In genomic region chr9:12775373-12775962, GRCh38 we compare ENCODE assay signal across 8 cellular contexts. TPM values are rescaled to one million over a fixed set of nuclear protein-coding genes. Genes with fewer than 3 reads are reported as not detected.
DNase-seq lines count a peak whose midpoint lies in the region; ATAC-seq and TF ChIP-seq lines count a peak whose summit lies in the region.

No MANE protein-coding gene starts in this region.

- H3K27me3 Mint-ChIP-seq in immature natural killer cell (ENCODE audit: low read depth in 3 of 3): peaks cover 6 to 10% (median 8%) of the 10 kb centered on the region in 3 donors
- peaks cover 22 to 25% of the 10 kb centered on the region in 2 donors for H3K27me3 Mint-ChIP-seq in stimulated activated naive B cell treated with anti-CD40 and anti-IgM and Interleukin-4, amounts not matched to agents 10 μg/mL and 1 μg/mL and 100 μg/mL, for 72 hours

- H3K27ac ChIP-seq in HL-60 (replicated peaks): no peak overlapping the region

- in situ Hi-C loops in astrocyte of the cerebellum (cut with HindIII; ENCODE audit: low sequenced_read_pairs): no loop called here

- H3K4me3 Mint-ChIP-seq in immature natural killer cell: peak overlapping the region; percentile 5 to 66 (median 38)
- H3K4me3 Mint-ChIP-seq in stimulated activated naive B cell treated with anti-CD40 and anti-IgM and Interleukin-4, amounts not matched to agents 10 μg/mL and 1 μg/mL and 100 μg/mL, for 72 hours: peak overlapping the region; percentile 77 to 78

- no peaks in the 10 kb centered on the region for H3K27me3 ChIP-seq in HL-60 (ENCODE audit: insufficient read depth, poor library complexity, severe bottlenecking)

- DNase-seq in GM03348 (ENCODE audit: low spot score) (peak; percentile 13), HL-60 (ENCODE audit: low read depth in 1 of 2, low spot score in 1 of 2) (no peak), astrocyte of the cerebellum (ENCODE audit: low read depth) (no peak), immature natural killer cell (no peak), NCI-H187 treated with DMSO at 0.1 percent for 48 hours (lab: John Stamatoyannopoulos, UW) (no peak)
- no peak for DNase-seq in stimulated activated naive B cell treated with anti-CD40 and anti-IgM and Interleukin-4, amounts not matched to agents 10 μg/mL and 1 μg/mL and 100 μg/mL, for 72 hours
- no peak for DNase-seq in effector CD4-positive, alpha-beta T cell

- no peaks in the 10 kb centered on the region for H3K36me3 Mint-ChIP-seq in immature natural killer cell
- no peaks in the 10 kb centered on the region for H3K36me3 Mint-ChIP-seq in stimulated activated naive B cell treated with anti-CD40 and anti-IgM and Interleukin-4, amounts not matched to agents 10 μg/mL and 1 μg/mL and 100 μg/mL, for 72 hours

- H3K4me3 ChIP-seq in HL-60 (replicated peaks; ENCODE audit: insufficient read depth, low read length): peak overlapping the region; percentile 21
- H3K4me3 ChIP-seq in astrocyte of the cerebellum (ENCODE audit: low read depth, low read length): peak overlapping the region; percentile 81

- no peak overlapping the region for H3K27ac Mint-ChIP-seq in immature natural killer cell
- H3K27ac Mint-ChIP-seq in stimulated activated naive B cell treated with anti-CD40 and anti-IgM and Interleukin-4, amounts not matched to agents 10 μg/mL and 1 μg/mL and 100 μg/mL, for 72 hours: no peak overlapping the region

- H3K4me1 Mint-ChIP-seq in immature natural killer cell: peaks cover 0 to 8% of the 10 kb centered on the region in 2 donors
- peaks cover 9 to 19% of the 10 kb centered on the region in 2 donors for H3K4me1 Mint-ChIP-seq in stimulated activated naive B cell treated with anti-CD40 and anti-IgM and Interleukin-4, amounts not matched to agents 10 μg/mL and 1 μg/mL and 100 μg/mL, for 72 hours

- TF ChIP-seq CTCF in HL-60 (IDR thresholded peaks at IDR 0.05; ENCODE audit: insufficient read depth, low read length) (no peak), astrocyte of the cerebellum (IDR thresholded peaks at IDR 0.05; ENCODE audit: low read depth, low read length, missing control alignments) (no peak)

- peak in 1 of 2 donors; percentile 6 for ATAC-seq in stimulated activated naive B cell treated with anti-CD40 and anti-IgM and Interleukin-4, amounts not matched to agents 10 μg/mL and 1 μg/mL and 100 μg/mL, for 72 hours (replicated peaks)
- no peak for ATAC-seq in HG03565 (IDR thresholded peaks at IDR 0.05; ENCODE audit: unreplicated experiment)

- H3K9me3 Mint-ChIP-seq in immature natural killer cell: peaks cover 2 to 34% (median 12%) of the 10 kb centered on the region in 6 donors
- no peaks in the 10 kb centered on the region for H3K9me3 Mint-ChIP-seq in stimulated activated naive B cell treated with anti-CD40 and anti-IgM and Interleukin-4, amounts not matched to agents 10 μg/mL and 1 μg/mL and 100 μg/mL, for 72 hours

RNA-seq across cellular contexts. Expression of gene LURAP1L, which starts 0.6 kb away (rescaled TPM):
- not detected for polyA plus RNA-seq in immature natural killer cell
